Comparison of ENCODE assay signal across 19 cellular contexts in the genomic region with DNA sequence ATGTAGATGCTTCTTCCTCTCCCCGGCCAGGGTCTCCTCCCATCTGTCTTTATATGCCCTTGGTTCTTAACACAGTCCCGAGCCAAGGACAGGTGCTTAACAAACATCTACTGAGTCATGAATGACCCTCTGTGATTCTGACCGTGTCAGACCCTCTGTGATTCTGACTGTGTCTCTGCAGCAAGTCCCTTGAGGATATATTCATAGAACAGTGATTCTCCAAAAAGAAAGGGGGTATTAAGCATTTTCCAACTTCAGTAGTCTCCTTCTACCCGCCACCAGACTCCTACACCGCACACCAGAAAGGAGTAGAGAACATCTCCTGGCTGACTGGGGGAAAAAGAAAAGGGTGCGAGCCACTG. TPM values are rescaled to one million over a fixed set of nuclear protein-coding genes. Genes with fewer than 3 reads are reported as not detected.
A peak's percentile ranks its signal among the peaks of the same experiment; 100 is the strongest.
DNase-seq lines count a peak whose midpoint lies in the region; ATAC-seq, FAIRE-seq and TF ChIP-seq lines count a peak whose summit lies in the region.
"Had no signal": no experiment of that assay in that cellular context is flagged by ENCODE, and none has a peak within 500 bp of the region (broad histone marks: within the 10 kb centered on the region; RNA-seq: fewer than 3 reads in every experiment).

No MANE protein-coding gene starts in this region.

- H3K9ac ChIP-seq in keratinocyte (ENCODE audit: control insufficient read depth, extremely low read depth, insufficient read depth, low read length): no peak overlapping the region
- peak overlapping the region in 1 of 3 donors; percentile 46 for H3K9ac ChIP-seq in skeletal muscle tissue (ENCODE audit: low read depth in 1 of 3, low read length in 3 of 3)

- no peak overlapping the region for H3K27ac Mint-ChIP-seq in activated naive CD8-positive, alpha-beta T cell treated with anti-CD3 and anti-CD28 coated beads for 36 hours
- H3K27ac Mint-ChIP-seq: activated CD4-positive, alpha-beta memory T cell treated with anti-CD3 and anti-CD28 coated beads for 36 hours; activated naive CD4-positive, alpha-beta T cell treated with anti-CD3 and anti-CD28 coated beads, Interleukin-2, amount 10 ng/mL, durations not matched to agents 7 days and 5 days; T-helper 2 cell treated with Interferon-gamma antibody and Interleukin-4, amounts not matched to agents 5 μg/mL and 100 μg/mL, for 36 hours; WTC11 had no signal

- CTCF ChIA-PET in PC-9 (lab: Charles Lee): no interaction called here

- H3K9me1 ChIP-seq in keratinocyte (ENCODE audit: control insufficient read depth, extremely low read depth, insufficient read depth, low read length): no peaks in the 10 kb centered on the region

- H3K4me2 ChIP-seq in PC-9: peak overlapping the region; percentile 78
- H3K4me2 ChIP-seq in keratinocyte (ENCODE audit: control insufficient read depth, extremely low read depth, insufficient read depth, low read depth, low read length): peak overlapping the region; percentile 89

- H3K4me1 Mint-ChIP-seq in activated naive CD8-positive, alpha-beta T cell treated with anti-CD3 and anti-CD28 coated beads for 36 hours: peaks cover 28% of the 10 kb centered on the region
- peaks cover 27% of the 10 kb centered on the region for H3K4me1 Mint-ChIP-seq in activated T-cell treated with anti-CD3 and anti-CD28 coated beads, Interleukin-2, amount 50 U/mL, for 4 hours (ENCODE audit: low read depth)

- H4K20me1 ChIP-seq in PC-9 (ENCODE audit: insufficient read depth): no peaks in the 10 kb centered on the region
- no peaks in the 10 kb centered on the region for H4K20me1 ChIP-seq in keratinocyte (ENCODE audit: control insufficient read depth, extremely low read depth, insufficient read depth, low read length)

- dilution Hi-C loops in keratinocyte (cut with MboI; ENCODE audit: extremely low pct_ligation_motif_present, low sequenced_read_pairs): no loop called here

- H3K9me3 ChIP-seq in PC-9 (ENCODE audit: insufficient read depth, low read depth) (no peaks in the 10 kb centered on the region), keratinocyte (ENCODE audit: control insufficient read depth, low read depth, low read length) (no peaks in the 10 kb centered on the region), skeletal muscle tissue (ENCODE audit: control insufficient read depth in 3 of 3, low read length in 3 of 3) (no peaks in the 10 kb centered on the region)

- BruUV-seq in PC-9 (replicated peaks; lab: Mats Ljungman, UMichigan): no TSS peak

- H3K4me1 ChIP-seq in ACC112 (ENCODE audit: control insufficient read depth, insufficient read depth, low read length, unreplicated experiment) (peaks cover 57% of the 10 kb centered on the region), PC-9 (replicated peaks; ENCODE audit: insufficient read depth) (peaks cover 76% of the 10 kb centered on the region), keratinocyte (ENCODE audit: control insufficient read depth, extremely low read depth, insufficient read depth, low read length) (peaks cover 54% of the 10 kb centered on the region), skeletal muscle tissue (ENCODE audit: control insufficient read depth in 3 of 3, insufficient read depth in 3 of 3, low read length in 3 of 3) (peaks cover 78 to 90% (median 82%) of the 10 kb centered on the region in 3 donors)

- H3K4me3 ChIP-seq in ACC112 (ENCODE audit: low read depth, low read length) (peak overlapping the region; percentile 65), PC-9 (peak overlapping the region; percentile 38; the same call in 1 of the 2 replicates), keratinocyte (ENCODE audit: control insufficient read depth in 2 of 3, extremely low read depth in 1 of 3, insufficient read depth in 2 of 3, low read depth in 1 of 3, low read length in 3 of 3) (no peak overlapping the region), skeletal muscle tissue (ENCODE audit: low read length in 3 of 3) (no peak overlapping the region)

- no peaks in the 10 kb centered on the region for H3K27me3 Mint-ChIP-seq in activated naive CD8-positive, alpha-beta T cell treated with anti-CD3 and anti-CD28 coated beads for 36 hours
- H3K27me3 Mint-ChIP-seq in activated T-cell treated with anti-CD3 and anti-CD28 coated beads, Interleukin-2, amount 50 U/mL, for 4 hours (ENCODE audit: low read depth): no peaks in the 10 kb centered on the region
- H3K27me3 Mint-ChIP-seq: activated CD4-positive, alpha-beta memory T cell treated with anti-CD3 and anti-CD28 coated beads for 36 hours; activated naive CD4-positive, alpha-beta T cell treated with anti-CD3 and anti-CD28 coated beads, Interleukin-2, amount 10 ng/mL, durations not matched to agents 7 days and 5 days; naive B cell had no signal

- TF ChIP-seq CTCF in PC-9 (conservative IDR thresholded peaks at IDR 0.05) (no peak), keratinocyte (optimal IDR thresholded peaks at IDR 0.05 in 1 of 3, IDR thresholded peaks at IDR 0.05 in 1 of 3, conservative IDR thresholded peaks at IDR 0.05 in 1 of 3; ENCODE audit: extremely low read depth in 1 of 3, insufficient read depth in 2 of 3, low read length in 3 of 3) (no peak)

- no peak for FAIRE-seq in keratinocyte (lab: Jason Lieb, UNC)
- FAIRE-seq: frontal cortex, urothelium cell line had no signal

- H3K36me3 Mint-ChIP-seq in activated naive CD8-positive, alpha-beta T cell treated with anti-CD3 and anti-CD28 coated beads for 36 hours: peaks cover 2% of the 10 kb centered on the region
- H3K36me3 Mint-ChIP-seq in activated T-cell treated with anti-CD3 and anti-CD28 coated beads, Interleukin-2, amount 50 U/mL, for 4 hours (ENCODE audit: insufficient read depth): peaks cover 6% of the 10 kb centered on the region
- H3K36me3 Mint-ChIP-seq: activated CD4-positive, alpha-beta memory T cell treated with anti-CD3 and anti-CD28 coated beads for 36 hours; activated naive CD4-positive, alpha-beta T cell treated with anti-CD3 and anti-CD28 coated beads, Interleukin-2, amount 10 ng/mL, durations not matched to agents 7 days and 5 days; naive B cell; WTC11 had no signal

- no peaks in the 10 kb centered on the region for H3K9me2 ChIP-seq in PC-9 (ENCODE audit: insufficient read depth)

- H3K4me3 Mint-ChIP-seq in activated naive CD8-positive, alpha-beta T cell treated with anti-CD3 and anti-CD28 coated beads for 36 hours: no peak overlapping the region
- no peak overlapping the region for H3K4me3 Mint-ChIP-seq in activated T-cell treated with anti-CD3 and anti-CD28 coated beads, Interleukin-2, amount 50 U/mL, for 4 hours
- H3K4me3 Mint-ChIP-seq: activated CD4-positive, alpha-beta memory T cell treated with anti-CD3 and anti-CD28 coated beads for 36 hours; activated naive CD4-positive, alpha-beta T cell treated with anti-CD3 and anti-CD28 coated beads, Interleukin-2, amount 10 ng/mL, durations not matched to agents 7 days and 5 days; naive B cell; T-helper 2 cell treated with Interferon-gamma antibody and Interleukin-4, amounts not matched to agents 5 μg/mL and 100 μg/mL, for 36 hours; WTC11 had no signal

- H3K79me2 ChIP-seq in ACC112 (ENCODE audit: control insufficient read depth, insufficient read depth, low read length, unreplicated experiment) (peaks cover 58% of the 10 kb centered on the region), PC-9 (ENCODE audit: low read depth) (peaks cover 48% of the 10 kb centered on the region), keratinocyte (ENCODE audit: control insufficient read depth, insufficient read depth, low read length) (peaks cover 12% of the 10 kb centered on the region)

- POLR2A ChIA-PET in PC-9 (lab: Charles Lee; ENCODE audit: unreplicated experiment): no interaction called here

- intact Hi-C loops in PC-9 (cut with micrococcal nuclease; ENCODE audit: unreplicated experiment): loop anchor here (10.0 kb wide), 1 partner anchor 547 kb away; no protein-coding TSS in a partner anchor

- no peaks in the 10 kb centered on the region for H3K27me3 ChIP-seq in ACC112 (ENCODE audit: insufficient read depth, low read length)
- no peaks in the 10 kb centered on the region for H3K27me3 ChIP-seq in PC-9 (ENCODE audit: insufficient read depth, low read depth)
- H3K27me3 ChIP-seq in keratinocyte (ENCODE audit: control insufficient read depth, extremely low read depth, insufficient read depth, low read length): no peaks in the 10 kb centered on the region
- H3K27me3 ChIP-seq in skeletal muscle tissue (ENCODE audit: control insufficient read depth in 3 of 3, insufficient read depth in 3 of 3, low read length in 3 of 3): no peaks in the 10 kb centered on the region

- ATAC-seq in activated T-cell treated with anti-CD3 and anti-CD28 coated beads, Interleukin-2, amount 50 U/mL, for 4 hours: no peak
- ATAC-seq: WTC11 had no signal

- H3K9me3 Mint-ChIP-seq in activated naive CD8-positive, alpha-beta T cell treated with anti-CD3 and anti-CD28 coated beads for 36 hours: no peaks in the 10 kb centered on the region
- H3K9me3 Mint-ChIP-seq in activated T-cell treated with anti-CD3 and anti-CD28 coated beads, Interleukin-2, amount 50 U/mL, for 4 hours: no peaks in the 10 kb centered on the region
- H3K9me3 Mint-ChIP-seq: activated CD4-positive, alpha-beta memory T cell treated with anti-CD3 and anti-CD28 coated beads for 36 hours; activated naive CD4-positive, alpha-beta T cell treated with anti-CD3 and anti-CD28 coated beads, Interleukin-2, amount 10 ng/mL, durations not matched to agents 7 days and 5 days; naive B cell; T-helper 2 cell treated with Interferon-gamma antibody and Interleukin-4, amounts not matched to agents 5 μg/mL and 100 μg/mL, for 36 hours; WTC11 had no signal

- peak overlapping the region; percentile 92 for H3K27ac ChIP-seq in ACC112 (ENCODE audit: low read depth, low read length)
- H3K27ac ChIP-seq in PC-9: peak overlapping the region; percentile 85; the same call in 1 of the 2 replicates
- H3K27ac ChIP-seq in keratinocyte (ENCODE audit: control insufficient read depth, insufficient read depth, low read length): no peak overlapping the region
- peak overlapping the region; percentile 99 for H3K27ac ChIP-seq in skeletal muscle tissue (ENCODE audit: low read depth, low read length)

- H2AFZ ChIP-seq in ACC112 (ENCODE audit: low read length, unreplicated experiment) (no peak overlapping the region), PC-9 (no peak overlapping the region), keratinocyte (ENCODE audit: control insufficient read depth, low read length) (no peak overlapping the region)

- peaks cover 43% of the 10 kb centered on the region for H3F3A ChIP-seq in PC-9 (ENCODE audit: insufficient read depth, low read depth)

- H3K36me3 ChIP-seq in ACC112 (ENCODE audit: insufficient read depth, low read length): no peaks in the 10 kb centered on the region
- H3K36me3 ChIP-seq in PC-9 (ENCODE audit: low read depth): no peaks in the 10 kb centered on the region
- H3K36me3 ChIP-seq in keratinocyte (ENCODE audit: control insufficient read depth in 2 of 2, extremely low read depth in 1 of 2, insufficient read depth in 2 of 2, low read length in 2 of 2): no peaks in the 10 kb centered on the region
- H3K36me3 ChIP-seq in skeletal muscle tissue (ENCODE audit: control insufficient read depth in 3 of 3, insufficient read depth in 3 of 3, low read length in 3 of 3): no peaks in the 10 kb centered on the region

- no peak for DNase-seq in PC-9
- DNase-seq in keratinocyte (ENCODE audit: low read depth, low spot score): no peak
- DNase-seq in SK-N-DZ (ENCODE audit: low spot score): no peak
- no peak for DNase-seq in stimulated activated CD4-positive, alpha-beta T cell treated with anti-CD3 and anti-CD28 coated beads, Interleukin-2, amount 100 ng/mL, for 24 hours
- DNase-seq in activated naive CD8-positive, alpha-beta T cell treated with anti-CD3 and anti-CD28 coated beads for 36 hours: no peak
- DNase-seq in activated T-cell treated with anti-CD3 and anti-CD28 coated beads, Interleukin-2, amount 50 U/mL, for 4 hours: no peak
- DNase-seq: activated CD4-positive, alpha-beta memory T cell treated with anti-CD3 and anti-CD28 coated beads for 36 hours; activated naive CD4-positive, alpha-beta T cell treated with anti-CD3 and anti-CD28 coated beads, Interleukin-2, amount 10 ng/mL, durations not matched to agents 7 days and 5 days; cortex of kidney; naive B cell; NCI-H1930; NCI-H510A; stimulated activated naive CD4-positive, alpha-beta T cell had no signal

RNA-seq across cellular contexts. Expression of a gene that starts 13.6 kb away (rescaled TPM):
- total RNA-seq in PC-9 (2021) (50.1 and 96.6 TPM in 2 replicates), skeletal muscle tissue (123 TPM)
- 46.4 to 64.3 TPM (median 60.6 TPM) in 3 replicates for polyA plus RNA-seq in keratinocyte
- polyA plus RNA-seq in keratinocyte (2011; ENCODE audit: low read depth): 58.9 TPM
- polyA plus RNA-seq in keratinocyte (2011; cell fraction: cytosol; rRNA removed): 26.6 and 55.5 TPM in 2 replicates
- 61.3 and 76.7 TPM in 2 replicates for polyA plus RNA-seq in keratinocyte (2011; cell fraction: nucleus; rRNA removed)
- 49.9 and 91.8 TPM in 2 replicates for polyA plus RNA-seq in keratinocyte (2012; ENCODE audit: low replicate concordance)
- polyA minus RNA-seq in keratinocyte: 68.3 to 118 TPM (median 104 TPM) in 3 replicates
- 75.0 TPM for polyA minus RNA-seq in keratinocyte (2011; cell fraction: cytosol; rRNA and poly(A)+ RNA removed)
- polyA minus RNA-seq in keratinocyte (2011; cell fraction: nucleus; rRNA and poly(A)+ RNA removed): 67.1 and 83.1 TPM in 2 replicates
- 20.3 and 47.6 TPM in 2 replicates for polyA plus RNA-seq in SK-N-DZ (2014; cell fraction: cytosol; rRNA removed)
- 14.4 and 17.7 TPM in 2 replicates for polyA plus RNA-seq in SK-N-DZ (2014; cell fraction: nucleus; rRNA removed)
- 10 to 100 TPM; 15.0 to 15.9 TPM for total RNA-seq in activated naive CD8-positive, alpha-beta T cell treated with anti-CD3 and anti-CD28 coated beads for 36 hours
- total RNA-seq in activated T-cell treated with anti-CD3 and anti-CD28 coated beads, Interleukin-2, amount 50 U/mL, for 4 hours: 10 to 100 TPM; 24.2 to 28.3 (median 28.1) TPM

Comparison
In these comparisons a context has a peak if more than half of its experiments do, and no peak if none do; other contexts are left out.
1. H3K4me3 ChIP-seq: peak in ACC112 (single experiment) and PC-9 (single experiment); none in keratinocyte (0 of 3) and skeletal muscle tissue (0 of 3).